ENCODE assay signal across 8 cellular contexts in genomic region chr9:129884220-129885017, GRCh38. TPM values are rescaled to one million over a fixed set of nuclear protein-coding genes. Genes with fewer than 3 reads are reported as not detected.
DNase-seq lines count a peak whose midpoint lies in the region; ATAC-seq and TF ChIP-seq lines count a peak whose summit lies in the region.

No MANE protein-coding gene starts in this region.

- peak; percentile 83 for DNase-seq in NCI-H345 treated with DMSO at 0.1 percent for 48 hours (lab: John Stamatoyannopoulos, UW; ENCODE audit: unreplicated experiment)
- peak; percentile 25 to 60 for DNase-seq in cerebellar nuclear complex (lab: John Stamatoyannopoulos, UW)
- peak; percentile 47 for DNase-seq in kidney epithelial cell (ENCODE audit: low read depth)
- peak; percentile 87 to 92 for DNase-seq in stimulated activated CD4-positive, alpha-beta T cell treated with anti-CD3 and anti-CD28 coated beads, Interleukin-1b, Interleukin-23, amount 100 ng/mL, for 1 hour (ENCODE audit: low read depth in 2 of 2)

- H3K27me3 ChIP-seq in kidney epithelial cell (ENCODE audit: control insufficient read depth, insufficient read depth, low read length): no peaks in the 10 kb centered on the region

- TF ChIP-seq POLR2A in GM18526 (IDR thresholded peaks at IDR 0.05; ENCODE audit: extremely low read depth, insufficient read length): peak; percentile 78

- peak overlapping the region; percentile 6 for H3K4me3 ChIP-seq in kidney epithelial cell (ENCODE audit: low read depth, low read length)

- peak overlapping the region; percentile 87 for H3K27ac ChIP-seq in 22Rv1

- peak; percentile 39 for ATAC-seq in HG03108 (IDR thresholded peaks at IDR 0.05; ENCODE audit: unreplicated experiment)
- peak; percentile 55 to 57 for ATAC-seq in activated CD4-positive, CD25-positive, alpha-beta regulatory T cell treated with anti-CD3 and anti-CD28 coated beads, Interleukin-2, amount 50 U/mL, for 24 hours

- H3K36me3 ChIP-seq in kidney epithelial cell (ENCODE audit: control insufficient read depth, insufficient read depth, low read length): no peaks in the 10 kb centered on the region

- TF ChIP-seq CTCF in 22Rv1 (IDR thresholded peaks at IDR 0.05) (no peak), kidney epithelial cell (IDR thresholded peaks at IDR 0.05; ENCODE audit: insufficient read depth, low read length, poor library complexity, severe bottlenecking) (no peak)

RNA-seq across cellular contexts. Expression of gene USP20, which starts 49.2 kb away (rescaled TPM):
- 15.7 and 27.3 TPM in 2 replicates for total RNA-seq in kidney epithelial cell

RNA-seq across cellular contexts. Expression of gene C9orf78, which starts 49.3 kb away (rescaled TPM):
- 50.9 and 77.3 TPM in 2 replicates for total RNA-seq in kidney epithelial cell

Comparison
In these comparisons a context has a peak if more than half of its experiments do, and no peak if none do; other contexts are left out.
1. Peak in every context shown above with its lines: DNase-seq, ATAC-seq, H3K4me3 ChIP-seq and H3K27ac ChIP-seq.